2 cellular contexts compared by ENCODE assay signal in the genomic region with DNA sequence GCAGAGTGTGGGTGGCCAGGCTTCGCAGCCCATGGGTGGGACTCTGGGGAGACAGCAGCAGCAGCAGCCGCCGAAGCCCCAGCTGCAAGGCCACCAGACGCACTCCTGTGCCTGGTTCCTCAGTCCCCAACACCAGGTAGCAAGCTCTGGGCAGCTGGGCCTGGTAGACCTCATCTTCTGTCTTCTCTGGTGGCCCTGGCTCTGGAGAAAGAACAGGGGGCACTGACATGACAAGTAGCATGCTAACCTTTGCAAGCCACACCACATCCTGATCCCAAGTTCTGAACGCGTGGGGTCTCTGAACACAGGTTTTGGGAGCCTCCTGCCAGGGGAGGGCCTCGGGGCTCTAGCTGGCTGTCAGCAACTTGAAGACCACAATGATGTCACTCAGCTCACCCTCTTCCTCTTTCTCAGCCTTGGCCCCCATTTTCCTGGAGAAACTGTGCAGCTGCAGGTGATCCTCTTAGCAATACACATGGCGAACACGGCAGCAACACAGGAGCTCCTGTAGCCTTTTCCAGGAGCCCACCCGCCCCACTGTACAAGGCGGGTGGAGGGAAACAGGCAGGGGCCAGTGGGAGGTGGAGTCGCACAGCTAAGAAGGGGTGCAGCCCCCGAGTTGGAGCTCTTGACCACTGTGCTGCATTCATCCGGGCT.
TF ChIP-seq lines count a peak whose summit lies in the region.

No MANE protein-coding gene starts in this region.

TF ChIP-seq in SK-N-SH treated with all-trans-retinoic acid at 6 μM for 48 hours, 23 proteins besides CTCF, POLR2A, EP300 and RAD21:
- TF ChIP-seq, protein P1, sequence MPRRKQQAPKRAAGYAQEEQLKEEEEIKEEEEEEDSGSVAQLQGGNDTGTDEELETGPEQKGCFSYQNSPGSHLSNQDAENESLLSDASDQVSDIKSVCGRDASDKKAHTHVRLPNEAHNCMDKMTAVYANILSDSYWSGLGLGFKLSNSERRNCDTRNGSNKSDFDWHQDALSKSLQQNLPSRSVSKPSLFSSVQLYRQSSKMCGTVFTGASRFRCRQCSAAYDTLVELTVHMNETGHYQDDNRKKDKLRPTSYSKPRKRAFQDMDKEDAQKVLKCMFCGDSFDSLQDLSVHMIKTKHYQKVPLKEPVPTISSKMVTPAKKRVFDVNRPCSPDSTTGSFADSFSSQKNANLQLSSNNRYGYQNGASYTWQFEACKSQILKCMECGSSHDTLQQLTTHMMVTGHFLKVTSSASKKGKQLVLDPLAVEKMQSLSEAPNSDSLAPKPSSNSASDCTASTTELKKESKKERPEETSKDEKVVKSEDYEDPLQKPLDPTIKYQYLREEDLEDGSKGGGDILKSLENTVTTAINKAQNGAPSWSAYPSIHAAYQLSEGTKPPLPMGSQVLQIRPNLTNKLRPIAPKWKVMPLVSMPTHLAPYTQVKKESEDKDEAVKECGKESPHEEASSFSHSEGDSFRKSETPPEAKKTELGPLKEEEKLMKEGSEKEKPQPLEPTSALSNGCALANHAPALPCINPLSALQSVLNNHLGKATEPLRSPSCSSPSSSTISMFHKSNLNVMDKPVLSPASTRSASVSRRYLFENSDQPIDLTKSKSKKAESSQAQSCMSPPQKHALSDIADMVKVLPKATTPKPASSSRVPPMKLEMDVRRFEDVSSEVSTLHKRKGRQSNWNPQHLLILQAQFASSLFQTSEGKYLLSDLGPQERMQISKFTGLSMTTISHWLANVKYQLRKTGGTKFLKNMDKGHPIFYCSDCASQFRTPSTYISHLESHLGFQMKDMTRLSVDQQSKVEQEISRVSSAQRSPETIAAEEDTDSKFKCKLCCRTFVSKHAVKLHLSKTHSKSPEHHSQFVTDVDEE (CRISPR knock-in tag; IDR thresholded peaks at IDR 0.05): no peak
- TF ChIP-seq OSR1 (CRISPR knock-in tag; IDR thresholded peaks at IDR 0.05): no peak
- no peak for TF ChIP-seq BACH2 (CRISPR knock-in tag; IDR thresholded peaks at IDR 0.05; ENCODE audit: borderline replicate concordance)

TF ChIP-seq in HepG2, 621 proteins besides CTCF, POLR2A, EP300 and RAD21:
- TF ChIP-seq ZNF549 (CRISPR knock-in tag; IDR thresholded peaks at IDR 0.05) (no peak), FOSL1 (CRISPR knock-in tag; IDR thresholded peaks at IDR 0.05; ENCODE audit: borderline replicate concordance) (no peak), NFIB (CRISPR knock-in tag; IDR thresholded peaks at IDR 0.05; ENCODE audit: borderline replicate concordance) (no peak), ZZZ3 (CRISPR knock-in tag; IDR thresholded peaks at IDR 0.05; ENCODE audit: borderline replicate concordance) (no peak), ZNF317 (CRISPR knock-in tag; IDR thresholded peaks at IDR 0.05) (no peak), CEBPB (IDR thresholded peaks at IDR 0.05; ENCODE audit: borderline replicate concordance, low read depth, low read length) (no peak), ZNF333 (CRISPR knock-in tag; IDR thresholded peaks at IDR 0.05; ENCODE audit: borderline replicate concordance) (no peak), SSRP1 (CRISPR knock-in tag; IDR thresholded peaks at IDR 0.05) (no peak), ZNF775 (CRISPR knock-in tag; IDR thresholded peaks at IDR 0.05; ENCODE audit: borderline replicate concordance) (no peak), FLYWCH1 (CRISPR knock-in tag; IDR thresholded peaks at IDR 0.05) (no peak), ZNF264 (CRISPR knock-in tag; IDR thresholded peaks at IDR 0.05) (no peak), ZNF234 (CRISPR knock-in tag; conservative IDR thresholded peaks at IDR 0.05) (no peak), NFE2L2 (IDR thresholded peaks at IDR 0.05; ENCODE audit: low read length) (no peak), SOX6 (IDR thresholded peaks at IDR 0.05) (no peak), SOX6 (CRISPR knock-in tag; IDR thresholded peaks at IDR 0.05) (no peak)
- TF ChIP-seq, protein P2, sequence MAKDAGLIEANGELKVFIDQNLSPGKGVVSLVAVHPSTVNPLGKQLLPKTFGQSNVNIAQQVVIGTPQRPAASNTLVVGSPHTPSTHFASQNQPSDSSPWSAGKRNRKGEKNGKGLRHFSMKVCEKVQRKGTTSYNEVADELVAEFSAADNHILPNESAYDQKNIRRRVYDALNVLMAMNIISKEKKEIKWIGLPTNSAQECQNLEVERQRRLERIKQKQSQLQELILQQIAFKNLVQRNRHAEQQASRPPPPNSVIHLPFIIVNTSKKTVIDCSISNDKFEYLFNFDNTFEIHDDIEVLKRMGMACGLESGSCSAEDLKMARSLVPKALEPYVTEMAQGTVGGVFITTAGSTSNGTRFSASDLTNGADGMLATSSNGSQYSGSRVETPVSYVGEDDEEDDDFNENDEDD (CRISPR knock-in tag; IDR thresholded peaks at IDR 0.05; ENCODE audit: borderline replicate concordance): no peak
- TF ChIP-seq, protein P3, sequence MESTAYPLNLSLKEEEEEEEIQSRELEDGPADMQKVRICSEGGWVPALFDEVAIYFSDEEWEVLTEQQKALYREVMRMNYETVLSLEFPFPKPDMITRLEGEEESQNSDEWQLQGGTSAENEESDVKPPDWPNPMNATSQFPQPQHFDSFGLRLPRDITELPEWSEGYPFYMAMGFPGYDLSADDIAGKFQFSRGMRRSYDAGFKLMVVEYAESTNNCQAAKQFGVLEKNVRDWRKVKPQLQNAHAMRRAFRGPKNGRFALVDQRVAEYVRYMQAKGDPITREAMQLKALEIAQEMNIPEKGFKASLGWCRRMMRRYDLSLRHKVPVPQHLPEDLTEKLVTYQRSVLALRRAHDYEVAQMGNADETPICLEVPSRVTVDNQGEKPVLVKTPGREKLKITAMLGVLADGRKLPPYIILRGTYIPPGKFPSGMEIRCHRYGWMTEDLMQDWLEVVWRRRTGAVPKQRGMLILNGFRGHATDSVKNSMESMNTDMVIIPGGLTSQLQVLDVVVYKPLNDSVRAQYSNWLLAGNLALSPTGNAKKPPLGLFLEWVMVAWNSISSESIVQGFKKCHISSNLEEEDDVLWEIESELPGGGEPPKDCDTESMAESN (CRISPR knock-in tag; conservative IDR thresholded peaks at IDR 0.05): no peak
- TF ChIP-seq, protein P4, sequence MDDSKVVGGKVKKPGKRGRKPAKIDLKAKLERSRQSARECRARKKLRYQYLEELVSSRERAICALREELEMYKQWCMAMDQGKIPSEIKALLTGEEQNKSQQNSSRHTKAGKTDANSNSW (CRISPR knock-in tag; IDR thresholded peaks at IDR 0.05; ENCODE audit: borderline replicate concordance): no peak
- TF ChIP-seq, protein P5, sequence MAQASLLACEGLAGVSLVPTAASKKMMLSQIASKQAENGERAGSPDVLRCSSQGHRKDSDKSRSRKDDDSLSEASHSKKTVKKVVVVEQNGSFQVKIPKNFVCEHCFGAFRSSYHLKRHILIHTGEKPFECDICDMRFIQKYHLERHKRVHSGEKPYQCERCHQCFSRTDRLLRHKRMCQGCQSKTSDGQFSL (CRISPR knock-in tag; IDR thresholded peaks at IDR 0.05): no peak
